In the genomic region with DNA sequence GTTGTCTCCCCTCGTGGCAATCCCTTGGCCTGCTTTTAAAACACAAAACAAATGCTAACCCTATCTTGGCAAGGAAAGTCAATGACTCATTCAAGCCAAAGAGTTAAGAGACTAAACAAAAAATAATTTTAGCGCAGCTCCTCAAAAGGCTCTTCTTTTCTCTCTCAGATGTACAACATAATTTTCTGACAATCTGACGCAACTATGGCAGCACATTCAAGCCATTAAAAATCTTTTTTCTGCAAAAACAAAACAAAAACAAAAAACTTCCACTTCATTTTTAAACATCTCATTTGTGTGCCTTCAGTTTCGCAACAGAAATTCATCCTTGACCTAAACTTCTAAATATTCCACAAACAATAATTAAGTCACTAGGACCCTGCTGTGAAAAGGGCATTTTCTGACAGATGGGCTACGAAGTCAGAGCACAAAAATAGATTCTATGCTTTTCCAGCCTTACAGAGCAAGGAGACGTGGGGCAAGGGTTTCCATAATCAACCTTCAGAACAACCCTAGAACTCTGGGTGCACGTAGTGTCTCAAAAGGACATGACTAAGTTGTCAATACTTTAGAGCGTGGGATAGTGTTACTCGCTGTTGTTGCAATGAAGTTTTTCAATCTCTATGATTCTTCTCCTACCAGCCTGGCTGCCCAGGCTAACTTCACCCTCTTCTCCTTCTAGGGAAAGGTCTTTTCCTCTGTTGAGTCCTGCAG, we compare ENCODE assay signal across 13 cellular contexts.
DNase-seq lines count a peak whose midpoint lies in the region; ATAC-seq and TF ChIP-seq lines count a peak whose summit lies in the region.
"Had no signal": no experiment of that assay in that cellular context is flagged by ENCODE, and none has a peak within 500 bp of the region (broad histone marks: within the 10 kb centered on the region; RNA-seq: fewer than 3 reads in every experiment).

No MANE protein-coding gene starts in this region.

- H3K23ac ChIP-seq in IMR-90 (ENCODE audit: low read depth, low read length): peak overlapping the region; percentile 77
- H3K23ac ChIP-seq in mesenchymal stem cell (ENCODE audit: low read length in 2 of 2): no peak overlapping the region

- no TSS peak for BruUV-seq in IMR-90 (replicated peaks; lab: Mats Ljungman, UMichigan)

- dilution Hi-C loops in IMR-90 (cut with HindIII; ENCODE audit: low sequenced_read_pairs, unreplicated experiment): no loop called here

- H3K27me3 ChIP-seq in AG04450 (ENCODE audit: control insufficient read depth, insufficient read depth, low read length): no peaks in the 10 kb centered on the region
- H3K27me3 ChIP-seq in IMR-90 (ENCODE audit: control insufficient read depth, insufficient read depth, low read length): no peaks in the 10 kb centered on the region
- H3K27me3 ChIP-seq in mesenchymal stem cell (ENCODE audit: control insufficient read depth in 1 of 2, insufficient read depth in 1 of 2, low read length in 2 of 2): no peaks in the 10 kb centered on the region

- H2AFZ ChIP-seq in IMR-90 (replicated peaks; ENCODE audit: low read length, poor library complexity): no peak overlapping the region
- H2AFZ ChIP-seq in mesenchymal stem cell (ENCODE audit: low read depth, low read length): no peak overlapping the region

- no peak overlapping the region for H3K56ac ChIP-seq in IMR-90 (ENCODE audit: extremely low read depth, insufficient read depth, low read length)

- peak overlapping the region; percentile 80 for H4K91ac ChIP-seq in IMR-90 (ENCODE audit: insufficient read depth, low read depth, low read length)
- no peak overlapping the region for H4K91ac ChIP-seq in mesenchymal stem cell (ENCODE audit: low read length)

- H3K4me1 ChIP-seq in IMR-90 (ENCODE audit: control insufficient read depth, insufficient read depth, low read length) (peaks cover 32% of the 10 kb centered on the region), mesenchymal stem cell (ENCODE audit: control insufficient read depth, insufficient read depth, low read depth, low read length) (peaks cover 15% of the 10 kb centered on the region)

- no peaks in the 10 kb centered on the region for H3K36me3 ChIP-seq in IMR-90 (ENCODE audit: control insufficient read depth, insufficient read depth, low read length)
- no peaks in the 10 kb centered on the region for H3K36me3 ChIP-seq in mesenchymal stem cell (ENCODE audit: control insufficient read depth in 1 of 2, insufficient read depth in 2 of 2, low read depth in 1 of 2, low read length in 2 of 2)

- H3K9ac ChIP-seq in IMR-90 (ENCODE audit: low read depth, low read length): peak overlapping the region; percentile 58
- peak overlapping the region; percentile 0 for H3K9ac ChIP-seq in mesenchymal stem cell (ENCODE audit: low read length)

- ATAC-seq in IMR-90 (ENCODE audit: low read depth) (peak; percentile 55), HG03520 (IDR thresholded peaks at IDR 0.05; ENCODE audit: unreplicated experiment) (no peak)

- H3K27ac ChIP-seq in AG04450 (ENCODE audit: low read depth, low read length): peak overlapping the region; percentile 65
- peak overlapping the region; percentile 62; the same call in 1 of the 2 replicates for H3K27ac ChIP-seq in IMR-90 (ENCODE audit: insufficient read depth, low read length)
- no peak overlapping the region for H3K27ac ChIP-seq in mesenchymal stem cell (ENCODE audit: low read length, poor library complexity, severe bottlenecking)
- H3K27ac ChIP-seq: HL-60 had no signal

- H3K9me1 ChIP-seq in IMR-90 (ENCODE audit: insufficient read depth, low read length): peaks cover 24% of the 10 kb centered on the region

- peaks cover 27 to 63% of the 10 kb centered on the region in 2 experiments for H3K79me1 ChIP-seq in IMR-90 (ENCODE audit: low read depth in 1 of 2, low read length in 2 of 2)
- peaks cover 10% of the 10 kb centered on the region for H3K79me1 ChIP-seq in mesenchymal stem cell (replicated peaks; ENCODE audit: low read length, poor library complexity, severe bottlenecking)

- H2BK15ac ChIP-seq in IMR-90 (ENCODE audit: low read depth, low read length) (peak overlapping the region; percentile 9; the same call in 1 of the 3 replicates), mesenchymal stem cell (ENCODE audit: low read depth, poor library complexity, severe bottlenecking) (no peak overlapping the region)

- H4K8ac ChIP-seq in IMR-90 (ENCODE audit: low read depth in 2 of 2, low read length in 2 of 2) (peak overlapping the region; percentile 7 to 64; a peak in 1 of 4 replicates), mesenchymal stem cell (ENCODE audit: low read length) (no peak overlapping the region)

- peak overlapping the region; percentile 19; the same call in 1 of the 2 replicates for H4K5ac ChIP-seq in IMR-90 (ENCODE audit: low read depth, low read length)

- H3K14ac ChIP-seq in IMR-90 (replicated peaks; ENCODE audit: low read depth, low read length): peak overlapping the region; percentile 53
- H3K14ac ChIP-seq in mesenchymal stem cell (ENCODE audit: low read length in 2 of 2): no peak overlapping the region

- DNase-seq in AG04450 (ENCODE audit: low read depth, low spot score) (no peak), IMR-90 (peak; percentile 92), cerebellar cortex (ENCODE audit: low spot score) (peak; percentile 31), mesenchymal stem cell (peak; percentile 90), AML-193 (lab: John Stamatoyannopoulos, UW) (no peak), HEK293T (ENCODE audit: extremely low spot score) (no peak), SHP77 treated with DMSO at 0.1 percent for 48 hours (lab: John Stamatoyannopoulos, UW) (no peak)
- DNase-seq: activated T-cell treated with anti-CD3 and anti-CD28 coated beads, Interleukin-2, amount 50 U/mL, for 1 hour; CD4-positive, alpha-beta T cell; mesendoderm; NCI-H187 treated with DMSO at 0.1 percent for 48 hours had no signal

- H3K4me3 ChIP-seq in AG04450 (ENCODE audit: low read depth, low read length) (peak overlapping the region; percentile 4; the same call in 1 of the 2 replicates), IMR-90 (ENCODE audit: insufficient read depth, low read depth, low read length) (peak overlapping the region; percentile 11; the same call in 1 of the 2 replicates), mesenchymal stem cell (ENCODE audit: insufficient read depth in 1 of 2, low read depth in 1 of 2, low read length in 2 of 2) (peak overlapping the region in 1 of 2 experiments; percentile 22)

- H3K4ac ChIP-seq in IMR-90 (ENCODE audit: low read depth, low read length): peak overlapping the region; percentile 77
- H3K4ac ChIP-seq in mesenchymal stem cell (ENCODE audit: low read depth in 1 of 2, low read length in 2 of 2): no peak overlapping the region

- TF ChIP-seq RAD21 in IMR-90 (IDR thresholded peaks at IDR 0.05; ENCODE audit: low read length): 0 out of 2 replicates have a peak, but pooled peaks have one; percentile 13

- TF ChIP-seq POLR2A in IMR-90 (IDR thresholded peaks at IDR 0.05; ENCODE audit: low read depth, low read length): no peak

- H2AK5ac ChIP-seq in IMR-90 (ENCODE audit: low read depth, low read length) (peak overlapping the region; percentile 46), mesenchymal stem cell (ENCODE audit: low read length, severe bottlenecking) (peak overlapping the region; percentile 3)

- H2BK5ac ChIP-seq in IMR-90 (ENCODE audit: low read depth, low read length, poor library complexity, severe bottlenecking): peak overlapping the region; percentile 89
- no peak overlapping the region for H2BK5ac ChIP-seq in mesenchymal stem cell (ENCODE audit: low read depth, low read length, poor library complexity, severe bottlenecking)

- H2BK20ac ChIP-seq in IMR-90 (ENCODE audit: low read depth, low read length): peak overlapping the region; percentile 86

- 7% methylated on average over 3 of the region's 9 CpGs; no CpG with 5 or more reads in 1 of the 2 experiments for WGBS in IMR-90 (ENCODE audit: extremely low coverage in 2 of 2, insufficient read length in 1 of 2), 2 experiments
- 39% methylated on average over 9 of the region's 9 CpGs for WGBS in mesenchymal stem cell

- TF ChIP-seq CTCF in AG04450 (IDR thresholded peaks at IDR 0.05; ENCODE audit: low read depth, low read length) (no peak), IMR-90 (conservative IDR thresholded peaks at IDR 0.05; ENCODE audit: low read depth, low read length) (no peak)

- H3K4me2 ChIP-seq in IMR-90 (ENCODE audit: low read depth, low read length) (peak overlapping the region; percentile 71), mesenchymal stem cell (ENCODE audit: low read length, poor library complexity, severe bottlenecking) (no peak overlapping the region)

- CTCF ChIA-PET in AG04450 (lab: Charles Lee) (interaction anchor here (0.6 to 1.6 kb wide), 3 partner anchors 20 to 208 kb away, joined by 3 to 5 read pairs (median 3); no protein-coding TSS in a partner anchor), IMR-90 (lab: Yijun Ruan, JAX) (interaction anchor here (0.6 kb wide), 1 partner anchor 11 kb away, joined by 3 read pairs; no protein-coding TSS in a partner anchor), HEK293T (lab: Yijun Ruan, JAX) (no interaction called here)

- peak overlapping the region in 1 of 2 experiments; percentile 29 for H2BK12ac ChIP-seq in mesenchymal stem cell (ENCODE audit: low read length in 2 of 2)

- H4K20me1 ChIP-seq in IMR-90 (ENCODE audit: insufficient read depth, low read length): peaks cover 31% of the 10 kb centered on the region

- H2BK120ac ChIP-seq in IMR-90 (ENCODE audit: low read depth, low read length) (peak overlapping the region; percentile 56), mesenchymal stem cell (ENCODE audit: low read depth, low read length) (no peak overlapping the region)

- no peak overlapping the region for H2AK9ac ChIP-seq in IMR-90 (replicated peaks; ENCODE audit: low read depth, low read length, poor library complexity)

- H3K18ac ChIP-seq in IMR-90 (ENCODE audit: low read depth, low read length) (peak overlapping the region; percentile 76; the same call in 1 of the 2 replicates), mesenchymal stem cell (ENCODE audit: low read depth in 1 of 2, low read length in 2 of 2) (peak overlapping the region in 1 of 2 experiments; percentile 42)

- H3K9me3 ChIP-seq in AG04450 (ENCODE audit: control insufficient read depth, insufficient read depth, low read length) (no peaks in the 10 kb centered on the region), IMR-90 (ENCODE audit: control insufficient read depth, insufficient read depth, low read length) (no peaks in the 10 kb centered on the region), mesenchymal stem cell (ENCODE audit: control insufficient read depth, low read length) (no peaks in the 10 kb centered on the region)

- POLR2A ChIA-PET in AG04450 (lab: Yijun Ruan, JAX) (interaction anchor here (0.8 kb wide), 1 partner anchor 85 kb away, joined by 3 read pairs; the partner anchor contains the start of gene MB21D2), IMR-90 (lab: Charles Lee; ENCODE audit: unreplicated experiment) (no interaction called here), HEK293T (lab: Yijun Ruan, JAX) (interaction anchor here (1.3 kb wide), 1 partner anchor 84 kb away, joined by 5 read pairs; the partner anchor contains the start of gene MB21D2)

- intact Hi-C loops in IMR-90 (cut with micrococcal nuclease): loop anchor here (2.0 kb wide), 1 partner anchor 13 kb away; no protein-coding TSS in a partner anchor

- in situ Hi-C loops in IMR-90 (cut with MboI; ENCODE audit: low sequenced_read_pairs): no loop called here

TF ChIP-seq in IMR-90, 13 proteins besides CTCF, POLR2A, EP300 and RAD21 (continues in another document):
- no peak for TF ChIP-seq MAZ (IDR thresholded peaks at IDR 0.05; ENCODE audit: borderline replicate concordance, low read depth, low read length)

TF ChIP-seq in HEK293T, 16 proteins besides CTCF, POLR2A, EP300 and RAD21 (continues in another document):
- no peak for TF ChIP-seq SUZ12 (IDR thresholded peaks at IDR 0.05)

Comparison
In these comparisons a context has a peak if more than half of its experiments do, and no peak if none do; other contexts are left out.
1. DNase-seq: peak in IMR-90 (single experiment), cerebellar cortex (single experiment) and mesenchymal stem cell (single experiment); none in AG04450 (single experiment), AML-193 (0 of 2), HEK293T (single experiment) and SHP77 treated with DMSO at 0.1 percent for 48 hours (single experiment).